ENCODE assay signal across 2 cellular contexts in the genomic region with DNA sequence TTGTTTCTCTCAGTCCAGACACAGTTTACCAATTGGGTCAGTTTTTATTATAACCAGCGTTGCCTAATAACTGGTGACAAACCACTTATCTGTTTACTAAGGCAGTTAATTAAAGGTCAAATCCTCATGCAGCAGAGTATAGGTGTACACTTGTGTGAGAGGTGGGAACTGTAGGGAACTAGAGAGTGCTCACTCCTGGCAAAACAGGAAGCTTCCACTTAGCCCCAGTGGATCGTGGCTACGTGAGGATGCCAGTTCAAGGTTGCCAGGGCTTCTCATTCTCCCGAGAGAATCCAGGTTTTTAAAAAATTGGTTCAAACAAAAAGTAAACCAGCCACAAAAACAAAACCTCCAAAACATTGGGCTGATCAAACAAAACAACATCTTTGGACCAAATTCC.
TF ChIP-seq lines count a peak whose summit lies in the region.

No MANE protein-coding gene starts in this region.

TF ChIP-seq in IMR-90, 13 proteins besides CTCF, POLR2A, EP300 and RAD21:
- TF ChIP-seq NFE2L2 (IDR thresholded peaks at IDR 0.05; ENCODE audit: low read depth, low read length), result no peak
- no peak for TF ChIP-seq MXI1 (IDR thresholded peaks at IDR 0.05; ENCODE audit: borderline replicate concordance, low read depth, low read length)
TF ChIP-seq in IMR-90: peak in this region for 0.

TF ChIP-seq in K562, 482 proteins besides CTCF, POLR2A, EP300 and RAD21:
- TF ChIP-seq RBFOX2 (IDR thresholded peaks at IDR 0.05; ENCODE audit: low read depth, low read length), result no peak
- TF ChIP-seq, protein P1, sequence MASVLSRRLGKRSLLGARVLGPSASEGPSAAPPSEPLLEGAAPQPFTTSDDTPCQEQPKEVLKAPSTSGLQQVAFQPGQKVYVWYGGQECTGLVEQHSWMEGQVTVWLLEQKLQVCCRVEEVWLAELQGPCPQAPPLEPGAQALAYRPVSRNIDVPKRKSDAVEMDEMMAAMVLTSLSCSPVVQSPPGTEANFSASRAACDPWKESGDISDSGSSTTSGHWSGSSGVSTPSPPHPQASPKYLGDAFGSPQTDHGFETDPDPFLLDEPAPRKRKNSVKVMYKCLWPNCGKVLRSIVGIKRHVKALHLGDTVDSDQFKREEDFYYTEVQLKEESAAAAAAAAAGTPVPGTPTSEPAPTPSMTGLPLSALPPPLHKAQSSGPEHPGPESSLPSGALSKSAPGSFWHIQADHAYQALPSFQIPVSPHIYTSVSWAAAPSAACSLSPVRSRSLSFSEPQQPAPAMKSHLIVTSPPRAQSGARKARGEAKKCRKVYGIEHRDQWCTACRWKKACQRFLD (CRISPR knock-in tag; IDR thresholded peaks at IDR 0.05), result 0 out of 2 replicates have a peak, but pooled peaks have one; percentile 28
